In the genomic region with DNA sequence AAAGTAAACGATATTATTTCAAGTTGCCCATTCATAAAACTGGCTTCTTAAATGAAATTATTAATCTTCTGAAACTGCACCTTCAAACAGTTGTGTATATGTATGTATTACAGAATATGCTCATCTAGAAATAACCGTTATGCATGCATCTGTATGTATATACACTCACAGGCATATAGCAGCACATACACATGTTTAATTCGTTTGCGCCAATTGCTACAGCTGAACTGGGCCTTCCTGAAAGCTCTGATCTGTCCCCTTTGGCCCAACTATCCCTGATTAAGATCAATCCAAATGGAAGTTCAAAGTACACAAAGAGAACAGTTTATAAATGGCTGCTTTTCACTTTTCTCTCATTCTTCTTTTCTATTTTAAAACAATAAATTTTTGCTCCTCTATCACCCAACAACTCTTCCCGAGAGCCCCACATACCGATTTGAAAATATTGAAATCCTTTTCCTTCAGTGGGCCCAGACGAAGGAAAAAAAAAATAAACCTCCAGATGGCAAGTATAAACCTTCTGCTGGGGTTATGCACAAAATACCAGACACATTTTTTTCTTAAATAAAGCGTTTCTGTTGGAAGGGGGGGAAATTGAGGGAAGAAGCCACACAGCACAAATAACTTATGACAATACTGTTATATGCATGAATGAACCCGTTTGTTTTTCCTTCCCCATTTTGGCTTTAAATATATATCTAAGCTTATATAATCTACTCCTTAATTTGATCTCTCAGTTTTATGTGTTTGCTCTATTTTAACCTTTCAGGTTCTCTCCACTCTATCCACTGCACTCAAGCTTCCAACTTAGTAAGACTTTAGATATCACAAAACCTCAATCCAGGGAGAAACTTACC, we compare ENCODE assay signal across 8 cellular contexts.
DNase-seq lines count a peak whose midpoint lies in the region; TF ChIP-seq lines count a peak whose summit lies in the region.
"Had no signal": no experiment of that assay in that cellular context is flagged by ENCODE, and none has a peak within 500 bp of the region (broad histone marks: within the 10 kb centered on the region; RNA-seq: fewer than 3 reads in every experiment).

No MANE protein-coding gene starts in this region.

- H3K27ac ChIP-seq in SJCRH30 (peak overlapping the region; percentile 96), iPS-20b (ENCODE audit: low read length) (no peak overlapping the region), suprapubic skin (peak overlapping the region; percentile 89)

- no peak overlapping the region for H3K4me3 Mint-ChIP-seq in activated T-helper 1 cell treated with anti-CD3 and anti-CD28 coated beads, Interleukin-12 subunit alpha, Interleukin-12 subunit beta, Interleukin-2, Interleukin-4 antibody, amounts not matched to agents 30 ng/mL and 10 ng/mL and 1 ng/mL, durations not matched to agents 14 hours and 24 hours and 36 hours

- H3K4me1 ChIP-seq in HAP-1, result peaks cover 27% of the 10 kb centered on the region
- H3K4me1 ChIP-seq in SJCRH30, result peaks cover 14% of the 10 kb centered on the region
- H3K4me1 ChIP-seq in iPS-20b (ENCODE audit: insufficient read depth, low read length), result peaks cover 30% of the 10 kb centered on the region; the same call in 1 of the 2 replicates
- peaks cover 38% of the 10 kb centered on the region for H3K4me1 ChIP-seq in suprapubic skin
- H3K4me1 ChIP-seq: pancreas had no signal

- no peak for TF ChIP-seq EP300 in suprapubic skin (IDR thresholded peaks at IDR 0.05)

- H3K9me3 ChIP-seq in HAP-1, result no peaks in the 10 kb centered on the region
- H3K9me3 ChIP-seq in SJCRH30 (replicated peaks), result no peaks in the 10 kb centered on the region
- H3K9me3 ChIP-seq in iPS-20b (ENCODE audit: insufficient read depth, low read depth, low read length), result no peaks in the 10 kb centered on the region
- no peaks in the 10 kb centered on the region for H3K9me3 ChIP-seq in suprapubic skin
- H3K9me3 ChIP-seq: pancreas had no signal

- intact Hi-C loops in activated T-helper 1 cell treated with anti-CD3 and anti-CD28 coated beads, Interleukin-12 subunit alpha, Interleukin-12 subunit beta, Interleukin-2, Interleukin-4 antibody, amounts not matched to agents 30 ng/mL and 10 ng/mL and 1 ng/mL, durations not matched to agents 14 hours and 24 hours and 36 hours (cut with micrococcal nuclease), result no loop called here

- peak overlapping the region; percentile 36; the same call in 1 of the 2 replicates for H3K4me3 ChIP-seq in HAP-1
- H3K4me3 ChIP-seq in SJCRH30, result peak overlapping the region; percentile 69
- H3K4me3 ChIP-seq in iPS-20b (ENCODE audit: low read length), result peak overlapping the region; percentile 78
- H3K4me3 ChIP-seq in suprapubic skin, result peak overlapping the region; percentile 55

- no peak for DNase-seq in HAP-1 (ENCODE audit: low spot score in 2 of 2)
- DNase-seq in SJCRH30, result peak in 1 of 2 experiments; percentile 50
- DNase-seq in suprapubic skin (ENCODE audit: low spot score in 2 of 2), result no peak
- no peak for DNase-seq in effector CD8-positive, alpha-beta T cell (lab: John Stamatoyannopoulos, UW)
- no peak for DNase-seq in activated gamma-delta T cell treated with Interleukin-2 at 50 U/mL for 16 hours
- no peak for DNase-seq in activated T-helper 1 cell treated with anti-CD3 and anti-CD28 coated beads, Interleukin-12 subunit alpha, Interleukin-12 subunit beta, Interleukin-2, Interleukin-4 antibody, amounts not matched to agents 30 ng/mL and 10 ng/mL and 1 ng/mL, durations not matched to agents 14 hours and 24 hours and 36 hours (ENCODE audit: low spot score)
- DNase-seq: pancreas had no signal

- WGBS in suprapubic skin, result 35% methylated on average over 9 of the region's 9 CpGs

- H3K27me3 ChIP-seq in HAP-1 (ENCODE audit: low read depth) (no peaks in the 10 kb centered on the region), SJCRH30 (no peaks in the 10 kb centered on the region), iPS-20b (ENCODE audit: insufficient read depth, low read length) (no peaks in the 10 kb centered on the region), suprapubic skin (no peaks in the 10 kb centered on the region)

- peaks cover 32% of the 10 kb centered on the region for H3K27me3 Mint-ChIP-seq in activated T-helper 1 cell treated with anti-CD3 and anti-CD28 coated beads, Interleukin-12 subunit alpha, Interleukin-12 subunit beta, Interleukin-2, Interleukin-4 antibody, amounts not matched to agents 30 ng/mL and 10 ng/mL and 1 ng/mL, durations not matched to agents 14 hours and 24 hours and 36 hours (ENCODE audit: insufficient read depth)

- no peaks in the 10 kb centered on the region for H3K9me3 Mint-ChIP-seq in activated T-helper 1 cell treated with anti-CD3 and anti-CD28 coated beads, Interleukin-12 subunit alpha, Interleukin-12 subunit beta, Interleukin-2, Interleukin-4 antibody, amounts not matched to agents 30 ng/mL and 10 ng/mL and 1 ng/mL, durations not matched to agents 14 hours and 24 hours and 36 hours

- H3K36me3 ChIP-seq in HAP-1 (replicated peaks) (no peaks in the 10 kb centered on the region), SJCRH30 (no peaks in the 10 kb centered on the region), iPS-20b (ENCODE audit: insufficient read depth, low read depth, low read length) (no peaks in the 10 kb centered on the region), suprapubic skin (no peaks in the 10 kb centered on the region)
- H3K36me3 ChIP-seq: pancreas had no signal

- no peaks in the 10 kb centered on the region for H3K36me3 Mint-ChIP-seq in activated T-helper 1 cell treated with anti-CD3 and anti-CD28 coated beads, Interleukin-12 subunit alpha, Interleukin-12 subunit beta, Interleukin-2, Interleukin-4 antibody, amounts not matched to agents 30 ng/mL and 10 ng/mL and 1 ng/mL, durations not matched to agents 14 hours and 24 hours and 36 hours (ENCODE audit: low read depth)

- H3K9ac ChIP-seq in iPS-20b (ENCODE audit: low read depth, low read length), result no peak overlapping the region

- in situ Hi-C loops in HAP-1 (cut with MboI; ENCODE audit: low sequenced_read_pairs), result no loop called here

- no peak overlapping the region for H3K27ac Mint-ChIP-seq in activated T-helper 1 cell treated with anti-CD3 and anti-CD28 coated beads, Interleukin-12 subunit alpha, Interleukin-12 subunit beta, Interleukin-2, Interleukin-4 antibody, amounts not matched to agents 30 ng/mL and 10 ng/mL and 1 ng/mL, durations not matched to agents 14 hours and 24 hours and 36 hours

- no peak for TF ChIP-seq POLR2A in suprapubic skin (IDR thresholded peaks at IDR 0.05)

- H3K4me1 Mint-ChIP-seq in activated T-helper 1 cell treated with anti-CD3 and anti-CD28 coated beads, Interleukin-12 subunit alpha, Interleukin-12 subunit beta, Interleukin-2, Interleukin-4 antibody, amounts not matched to agents 30 ng/mL and 10 ng/mL and 1 ng/mL, durations not matched to agents 14 hours and 24 hours and 36 hours (ENCODE audit: low read depth), result peaks cover 11% of the 10 kb centered on the region

- no peak for TF ChIP-seq CTCF in suprapubic skin (IDR thresholded peaks at IDR 0.05)
